ENCODE assay signal across 1 cellular context in the genomic region with DNA sequence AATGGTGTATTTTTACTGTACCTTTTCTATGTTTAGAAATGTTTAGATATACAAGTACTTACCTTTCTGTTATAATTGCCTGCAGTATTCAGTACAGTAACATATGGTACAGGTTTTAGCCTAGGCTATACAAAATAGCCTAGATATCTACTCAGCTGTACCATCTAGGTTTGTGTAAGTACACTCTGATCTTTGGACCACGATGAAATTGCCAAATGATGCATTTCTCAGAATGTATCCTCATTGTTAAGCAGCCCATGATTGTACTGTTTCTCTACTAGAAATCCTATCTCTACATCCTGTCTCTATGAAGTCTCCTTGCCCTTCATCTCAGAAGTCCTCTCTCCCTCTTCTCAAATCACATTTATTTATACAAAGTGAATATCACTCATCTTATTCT.
TF ChIP-seq lines count a peak whose summit lies in the region.

No MANE protein-coding gene starts in this region.

TF ChIP-seq in HepG2, 621 proteins besides CTCF, POLR2A, EP300 and RAD21:
- TF ChIP-seq MEF2D (CRISPR knock-in tag; IDR thresholded peaks at IDR 0.05), result no peak
- TF ChIP-seq HNRNPK (IDR thresholded peaks at IDR 0.05; ENCODE audit: low read depth, low read length, poor library complexity, severe bottlenecking), result no peak
- TF ChIP-seq KDM5B (CRISPR knock-in tag; IDR thresholded peaks at IDR 0.05; ENCODE audit: borderline replicate concordance), result no peak
- peak; percentile 28; the same call in 1 of the 2 replicates for TF ChIP-seq HNF4A (CRISPR knock-in tag; IDR thresholded peaks at IDR 0.05)
- TF ChIP-seq ISL2 (CRISPR knock-in tag; IDR thresholded peaks at IDR 0.05), result no peak
- no peak for TF ChIP-seq ZNF33A (CRISPR knock-in tag; IDR thresholded peaks at IDR 0.05; ENCODE audit: borderline replicate concordance)
- no peak for TF ChIP-seq ZBTB21 (CRISPR knock-in tag; IDR thresholded peaks at IDR 0.05)
